Comparison of ENCODE assay signal across 8 cellular contexts in the genomic region with DNA sequence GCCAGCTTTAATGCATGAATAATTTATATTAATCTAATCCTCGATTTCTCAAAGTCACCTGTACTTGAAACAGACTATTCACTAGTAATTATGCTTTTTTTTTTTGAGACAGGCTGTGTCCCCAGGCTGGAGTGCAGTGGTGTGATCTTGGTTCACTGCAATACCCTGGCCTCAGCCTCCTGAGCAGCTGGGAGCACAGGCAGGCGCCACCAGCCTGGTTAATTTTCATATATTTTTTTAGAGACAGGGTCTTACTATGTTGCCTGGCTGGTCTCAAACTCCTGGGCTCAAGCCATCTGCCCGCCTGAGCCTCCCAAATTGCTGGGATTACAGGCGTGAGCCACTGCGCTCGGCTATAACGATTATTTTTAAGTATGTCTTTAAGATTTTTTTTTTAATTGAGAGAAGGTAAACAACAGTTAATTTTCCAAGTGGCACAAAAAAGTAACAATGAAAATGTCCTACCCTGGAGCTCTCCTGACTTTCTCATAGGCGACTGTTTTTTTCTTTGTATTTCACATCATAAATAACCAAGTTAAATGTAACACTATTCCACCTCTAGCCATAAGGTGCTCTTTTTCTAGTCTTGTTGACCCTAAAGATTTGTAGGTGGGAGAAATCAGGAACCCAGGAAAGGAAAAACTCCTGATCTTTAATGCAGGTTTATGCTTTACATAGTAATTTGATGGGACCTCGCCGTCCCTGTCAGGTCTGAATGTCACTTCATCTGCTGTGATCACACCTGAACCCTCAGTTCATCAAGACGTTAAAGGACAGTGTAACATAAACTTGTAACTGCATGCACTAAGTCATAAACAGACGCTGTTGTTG. TPM values are rescaled to one million over a fixed set of nuclear protein-coding genes. Genes with fewer than 3 reads are reported as not detected.
DNase-seq lines count a peak whose midpoint lies in the region; ATAC-seq, FAIRE-seq and TF ChIP-seq lines count a peak whose summit lies in the region.

No MANE protein-coding gene starts in this region.

- H3K36me3 ChIP-seq in H7 (replicated peaks; ENCODE audit: control insufficient read depth, insufficient read depth, low read length): peaks cover 5% of the 10 kb centered on the region
- H3K36me3 ChIP-seq in RWPE2 (ENCODE audit: low read depth): peaks cover 36% of the 10 kb centered on the region
- peaks cover 0 to 3% of the 10 kb centered on the region in 2 donors for H3K36me3 ChIP-seq in small intestine (ENCODE audit: control insufficient read depth in 2 of 2, insufficient read depth in 2 of 2, low read length in 2 of 2)

- 25 to 49% (median 42%) methylated on average over 12 of the region's 12 CpGs for WGBS in small intestine, 3 donors

- ATAC-seq in RWPE2 (ENCODE audit: low read depth): no peak
- no peak for ATAC-seq in activated CD4-positive, CD25-positive, alpha-beta regulatory T cell treated with anti-CD3 and anti-CD28 coated beads, Interleukin-2, amount 50 U/mL, for 24 hours
- ATAC-seq in GM18909 (IDR thresholded peaks at IDR 0.05; ENCODE audit: poor library complexity, unreplicated experiment): no peak

- H3K9me3 ChIP-seq in RWPE2 (ENCODE audit: severe bottlenecking): no peaks in the 10 kb centered on the region
- no peaks in the 10 kb centered on the region for H3K9me3 ChIP-seq in small intestine (ENCODE audit: control insufficient read depth, low read depth)

- no peak for FAIRE-seq in small intestine (lab: Jason Lieb, UNC)

- DNase-seq in H7 (peak; percentile 8), RWPE2 (ENCODE audit: low spot score) (no peak), foreskin fibroblast (no peak), small intestine (no peak), epidermal melanocyte (ENCODE audit: insufficient read length, low spot score) (no peak), AG20443 (ENCODE audit: low spot score) (no peak)

- TF ChIP-seq CTCF in RWPE2 (IDR thresholded peaks at IDR 0.05; ENCODE audit: poor library complexity, severe bottlenecking) (no peak), foreskin fibroblast (IDR thresholded peaks at IDR 0.05; ENCODE audit: low read depth, low read length) (no peak)

- no peaks in the 10 kb centered on the region for H3K27me3 ChIP-seq in H7 (ENCODE audit: control insufficient read depth, insufficient read depth, low read length)
- no peaks in the 10 kb centered on the region for H3K27me3 ChIP-seq in RWPE2 (ENCODE audit: insufficient read depth, poor library complexity, severe bottlenecking)
- no peaks in the 10 kb centered on the region for H3K27me3 ChIP-seq in small intestine (ENCODE audit: control insufficient read depth in 2 of 2, insufficient read depth in 2 of 2, low read length in 2 of 2)

- H3K4me1 ChIP-seq in RWPE2 (ENCODE audit: insufficient read depth, poor library complexity, severe bottlenecking) (peaks cover 13% of the 10 kb centered on the region), small intestine (ENCODE audit: control insufficient read depth in 2 of 2, insufficient read depth in 1 of 2, low read depth in 1 of 2, low read length in 1 of 2) (peaks cover 2 to 5% of the 10 kb centered on the region in 2 donors)

- H3K4me3 ChIP-seq in H7 (ENCODE audit: insufficient read depth, low read depth, low read length) (peak overlapping the region; percentile 95), RWPE2 (ENCODE audit: severe bottlenecking) (peak overlapping the region; percentile 80), foreskin fibroblast (ENCODE audit: low read depth in 1 of 2, low read length in 2 of 2) (peak overlapping the region; percentile 69 to 93), small intestine (ENCODE audit: low read depth in 1 of 2, low read length in 2 of 2) (peak overlapping the region in 1 of 2 donors; percentile 82)

- H3K27ac ChIP-seq in RWPE2 (ENCODE audit: poor library complexity, severe bottlenecking) (peak overlapping the region; percentile 93), small intestine (ENCODE audit: low read depth in 1 of 2, low read length in 1 of 2) (peak overlapping the region; percentile 92 to 100)

RNA-seq across cellular contexts. Expression of a gene that starts 1.3 kb away (rescaled TPM):
- 3.2 and 11.3 TPM in 2 replicates for total RNA-seq in H7 (2014; rRNA removed; shearing (Covaris generic))
- 10 to 100 TPM in 2 of 3 donors, 1 to 10 TPM in 1; 7.5 to 22.2 (median 21.2) TPM for polyA plus RNA-seq in small intestine

RNA-seq across cellular contexts. Expression of a gene that starts 32.8 kb away (rescaled TPM):
- total RNA-seq in H7 (2014; rRNA removed; shearing (Covaris generic)): 189 and 220 TPM in 2 replicates
- polyA plus RNA-seq in small intestine: 100 to 1,000 TPM; 175 to 300 (median 241) TPM
